Comparison of ENCODE assay signal across 9 cellular contexts in the genomic region with DNA sequence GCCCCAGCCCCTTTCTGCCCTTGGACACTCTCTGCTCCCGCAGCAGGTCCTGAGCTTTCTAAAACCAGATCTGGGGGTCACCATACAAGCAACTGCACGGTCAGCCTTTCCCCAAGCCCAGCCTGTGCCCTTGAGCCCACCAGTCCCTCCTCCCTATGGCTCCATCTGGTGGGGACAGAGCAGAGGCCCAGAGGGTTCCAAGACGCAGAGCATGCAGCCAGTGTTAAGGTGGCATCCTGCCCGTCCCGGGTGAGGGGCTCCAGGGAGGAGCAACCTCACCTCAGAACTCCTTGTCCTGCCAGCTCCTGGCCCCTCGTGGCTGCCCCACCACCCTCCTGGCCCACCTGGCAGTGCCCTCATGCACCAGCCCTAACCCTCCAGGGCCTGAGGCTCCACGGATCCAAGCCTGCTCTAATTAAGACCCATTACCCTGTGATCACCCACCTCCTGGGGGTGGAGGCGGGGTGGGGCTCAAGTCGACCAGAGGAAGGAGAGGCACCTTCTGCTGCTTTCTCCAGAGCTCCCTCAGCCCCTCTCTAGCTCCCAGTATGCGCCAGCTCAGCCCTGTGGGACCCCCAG. TPM values are rescaled to one million over a fixed set of nuclear protein-coding genes. Genes with fewer than 3 reads are reported as not detected.
DNase-seq lines count a peak whose midpoint lies in the region; ATAC-seq and TF ChIP-seq lines count a peak whose summit lies in the region.
"Had no signal": no experiment of that assay in that cellular context is flagged by ENCODE, and none has a peak within 500 bp of the region (broad histone marks: within the 10 kb centered on the region; RNA-seq: fewer than 3 reads in every experiment).

No MANE protein-coding gene starts in this region.

- 49% methylated on average over 7 of the region's 10 CpGs; no CpG with 5 or more reads in 1 of the 2 donors for WGBS in transverse colon (ENCODE audit: low coverage in 1 of 2), 2 donors

- H3K4me1 ChIP-seq in parathyroid adenoma (no peaks in the 10 kb centered on the region), transverse colon (no peaks in the 10 kb centered on the region)

- in situ Hi-C loops in transverse colon (cut with MboI; ENCODE audit: low pct_ligation_motif_present in 1 of 4, low pct_unique_long_range_greater_than_20kb in 1 of 4, low sequenced_read_pairs in 3 of 4) = no loop called here

- H3K4me3 ChIP-seq in dorsolateral prefrontal cortex (peak overlapping the region in 12 of 59 donors; percentile 12 to 46 (median 26)), parathyroid adenoma (ENCODE audit: low read depth, low read length) (no peak overlapping the region), transverse colon (no peak overlapping the region)

- ATAC-seq in GM21526 (IDR thresholded peaks at IDR 0.05; ENCODE audit: low FRiP score, unreplicated experiment) (no peak), GM19455 (IDR thresholded peaks at IDR 0.05; ENCODE audit: unreplicated experiment) (no peak)

- DNase-seq in NCI-H146 (lab: John Stamatoyannopoulos, UW) = peak; percentile 13
- DNase-seq in NCI-H146 treated with DMSO at 0.1 percent for 48 hours (lab: John Stamatoyannopoulos, UW; ENCODE audit: unreplicated experiment) = no peak
- DNase-seq in NCI-H82 treated with DMSO at 0.1 percent for 48 hours (lab: John Stamatoyannopoulos, UW; ENCODE audit: unreplicated experiment) = peak; percentile 30
- no peak for DNase-seq in dorsolateral prefrontal cortex
- DNase-seq in transverse colon = no peak
- DNase-seq: activated effector memory CD4-positive, alpha-beta T cell treated with Interleukin-2 at 50 U/mL for 16 hours had no signal

- H3K36me3 ChIP-seq in parathyroid adenoma (ENCODE audit: control insufficient read depth, insufficient read depth, low read length) (no peaks in the 10 kb centered on the region), transverse colon (no peaks in the 10 kb centered on the region)

- peaks cover 0 to 41% (median 3%) of the 10 kb centered on the region in 45 donors for H3K27me3 ChIP-seq in dorsolateral prefrontal cortex
- H3K27me3 ChIP-seq in parathyroid adenoma (ENCODE audit: control insufficient read depth, insufficient read depth, low read length) = peaks cover 5% of the 10 kb centered on the region
- H3K27me3 ChIP-seq in transverse colon = peaks cover 37% of the 10 kb centered on the region

- no peak for TF ChIP-seq EP300 in transverse colon (IDR thresholded peaks at IDR 0.05; ENCODE audit: low read depth)

- intact Hi-C loops in dorsolateral prefrontal cortex (cut with DNase I) = no loop called here
- intact Hi-C loops in transverse colon (cut with DNase I; ENCODE audit: low total_unique reads) = no loop called here

- H3K79me2 ChIP-seq in parathyroid adenoma = no peaks in the 10 kb centered on the region

- no peaks in the 10 kb centered on the region for H3K9me3 ChIP-seq in parathyroid adenoma (ENCODE audit: control insufficient read depth, low read length)
- H3K9me3 ChIP-seq in transverse colon = no peaks in the 10 kb centered on the region

- TF ChIP-seq CTCF in dorsolateral prefrontal cortex (IDR thresholded peaks at IDR 0.05 in 54 of 56, conservative IDR thresholded peaks at IDR 0.05 in 2 of 56; ENCODE audit: low read depth in 1 of 56, partially characterized antibody in 56 of 56) = peak in 29 of 56 donors; percentile 3 to 41 (median 21)
- TF ChIP-seq CTCF in parathyroid adenoma (IDR thresholded peaks at IDR 0.05) = peak; percentile 9
- no peak for TF ChIP-seq CTCF in transverse colon (IDR thresholded peaks at IDR 0.05)

- H3K4me2 ChIP-seq in parathyroid adenoma (ENCODE audit: low read length) = no peak overlapping the region

- H3K27ac ChIP-seq in dorsolateral prefrontal cortex (peak overlapping the region in 58 of 59 donors; percentile 64 to 99 (median 91)), parathyroid adenoma (no peak overlapping the region), transverse colon (no peak overlapping the region)

- no peak overlapping the region for H3K9ac ChIP-seq in parathyroid adenoma

- no peak for TF ChIP-seq POLR2A in transverse colon (IDR thresholded peaks at IDR 0.05)

- H2AFZ ChIP-seq in parathyroid adenoma = no peak overlapping the region

RNA-seq across cellular contexts. Expression of a gene that starts 8.5 kb away (rescaled TPM):
- total RNA-seq in dorsolateral prefrontal cortex = 100 to 1,000 TPM in 111 of 120 experiments, 10 to 100 TPM in 9; 40.0 to 225 (median 141) TPM
- total RNA-seq in transverse colon = 1 to 10 TPM in 2 of 4 donors, under 1 TPM in 2; 0.14 to 1.6 (median 1.2) TPM

RNA-seq across cellular contexts. Expression of a gene that starts 27.8 kb away (rescaled TPM):
- total RNA-seq in dorsolateral prefrontal cortex (100 to 1,000 TPM; 111 to 227 (median 176) TPM), transverse colon (100 to 1,000 TPM in 3 of 4 donors, 10 to 100 TPM in 1; 56.5 to 170 (median 106) TPM)

RNA-seq across cellular contexts. Expression of a gene that starts 34.3 kb away (rescaled TPM):
- total RNA-seq in dorsolateral prefrontal cortex = 10 to 100 TPM in 118 of 120 experiments, 1 to 10 TPM in 2; 7.4 to 42.1 (median 22.0) TPM
- 1,000 to 10,000 TPM in 1 of 4 donors, 100 to 1,000 TPM in 2, 10 to 100 TPM in 1; 82.6 to 1,341 (median 190) TPM for total RNA-seq in transverse colon

Comparison
In these comparisons a context has a peak if more than half of its experiments do, and no peak if none do; other contexts are left out.
1. DNase-seq: peak in NCI-H146 (single experiment) and NCI-H82 treated with DMSO at 0.1 percent for 48 hours (single experiment); none in NCI-H146 treated with DMSO at 0.1 percent for 48 hours (single experiment), dorsolateral prefrontal cortex (0 of 10) and transverse colon (single experiment).
2. H3K27ac ChIP-seq: peak in dorsolateral prefrontal cortex (58 of 59); none in parathyroid adenoma (single experiment) and transverse colon (0 of 4).
3. CTCF ChIP-seq: peak in dorsolateral prefrontal cortex (29 of 56) and parathyroid adenoma (single experiment); none in transverse colon (0 of 5).
4. RNA of a gene that starts 8.5 kb away (total RNA-seq): 40.0 to 225 TPM in dorsolateral prefrontal cortex; 0.14 to 1.6 TPM in transverse colon; every median in the first group is over 10 times any median in the second.